In genomic region chr7:106153891-106154449, GRCh38 we compare ENCODE assay signal across 8 cellular contexts. TPM values are rescaled to one million over a fixed set of nuclear protein-coding genes. Genes with fewer than 3 reads are reported as not detected.
DNase-seq lines count a peak whose midpoint lies in the region; ATAC-seq and TF ChIP-seq lines count a peak whose summit lies in the region.

No MANE protein-coding gene starts in this region.

- intact Hi-C loops in activated CD4-positive, alpha-beta memory T cell treated with anti-CD3 and anti-CD28 coated beads for 36 hours (cut with micrococcal nuclease) = loop anchor here (1.0 kb wide), 1 partner anchor 97 kb away; no protein-coding TSS in a partner anchor
- intact Hi-C loops in dorsolateral prefrontal cortex (cut with DNase I) = loop anchor here (1.0 kb wide), 3 partner anchors 42 to 97 kb away; partner anchors contain the start of gene SYPL1 (in 1 of the 2)

- H3K27ac Mint-ChIP-seq in activated CD4-positive, alpha-beta memory T cell treated with anti-CD3 and anti-CD28 coated beads for 36 hours = no peak overlapping the region

- DNase-seq in AG08396 (ENCODE audit: low spot score) (peak; percentile 84), NCI-H69 (lab: John Stamatoyannopoulos, UW) (peak; percentile 90), dorsolateral prefrontal cortex (peak; percentile 82 to 93 (median 91)), medulla oblongata (ENCODE audit: extremely low spot score) (peak; percentile 91)
- DNase-seq in activated CD4-positive, alpha-beta memory T cell treated with anti-CD3 and anti-CD28 coated beads for 36 hours = peak; percentile 82
- peak; percentile 45 for DNase-seq in stimulated activated CD8-positive, alpha-beta memory T cell treated with anti-CD3 and anti-CD28 coated beads, Interleukin-12 subunit alpha, Interleukin-12 subunit beta, amount 100 ng/mL, for 4 hours (ENCODE audit: low read depth)

- CTCF ChIA-PET in activated CD4-positive, alpha-beta memory T cell treated with anti-CD3 and anti-CD28 coated beads for 36 hours (lab: Charles Lee) = interaction anchor here (0.6 to 9.5 kb wide), 38 partner anchors 9 to 599 kb away, joined by 3 to 177 read pairs (median 4); partner anchors contain the start of gene SYPL1

- no peaks in the 10 kb centered on the region for H3K27me3 ChIP-seq in dorsolateral prefrontal cortex

- peaks cover 20% of the 10 kb centered on the region for H3K27me3 Mint-ChIP-seq in activated CD4-positive, alpha-beta memory T cell treated with anti-CD3 and anti-CD28 coated beads for 36 hours

- no peak overlapping the region for H3K4me3 Mint-ChIP-seq in activated CD4-positive, alpha-beta memory T cell treated with anti-CD3 and anti-CD28 coated beads for 36 hours

- H3K4me1 Mint-ChIP-seq in activated CD4-positive, alpha-beta memory T cell treated with anti-CD3 and anti-CD28 coated beads for 36 hours (ENCODE audit: low read depth) = peaks cover 3% of the 10 kb centered on the region

- peak; percentile 59 for ATAC-seq in GM18870 (IDR thresholded peaks at IDR 0.05; ENCODE audit: unreplicated experiment)
- ATAC-seq in HG03460 (IDR thresholded peaks at IDR 0.05; ENCODE audit: unreplicated experiment) = peak; percentile 72

- peak overlapping the region in 4 of 59 donors; percentile 11 to 73 (median 22) for H3K27ac ChIP-seq in dorsolateral prefrontal cortex

- peak; percentile 78 to 99 (median 95) for TF ChIP-seq CTCF in dorsolateral prefrontal cortex (IDR thresholded peaks at IDR 0.05 in 54 of 56, conservative IDR thresholded peaks at IDR 0.05 in 2 of 56; ENCODE audit: low read depth in 1 of 56, partially characterized antibody in 56 of 56)

- POLR2A ChIA-PET in activated CD4-positive, alpha-beta memory T cell treated with anti-CD3 and anti-CD28 coated beads for 36 hours (lab: Charles Lee) = interaction anchor here (0.6 to 1.1 kb wide), 2 partner anchors 10 to 95 kb away, joined by 3 to 4 read pairs; no protein-coding TSS in a partner anchor

- no peaks in the 10 kb centered on the region for H3K36me3 Mint-ChIP-seq in activated CD4-positive, alpha-beta memory T cell treated with anti-CD3 and anti-CD28 coated beads for 36 hours

- peak overlapping the region in 19 of 59 donors; percentile 6 to 52 (median 27) for H3K4me3 ChIP-seq in dorsolateral prefrontal cortex

- no peaks in the 10 kb centered on the region for H3K9me3 Mint-ChIP-seq in activated CD4-positive, alpha-beta memory T cell treated with anti-CD3 and anti-CD28 coated beads for 36 hours

RNA-seq across cellular contexts. Expression of gene SYPL1, which starts 41.9 kb away (rescaled TPM):
- total RNA-seq in activated CD4-positive, alpha-beta memory T cell treated with anti-CD3 and anti-CD28 coated beads for 36 hours = 10 to 100 TPM; 27.4 to 29.1 TPM
- 10 to 100 TPM; 21.3 to 84.1 (median 36.2) TPM for total RNA-seq in dorsolateral prefrontal cortex
